In genomic region chr14:71684323-71684722, GRCh38 we compare ENCODE assay signal across 28 cellular contexts.
"Had no signal": no experiment of that assay in that cellular context is flagged by ENCODE, and none has a peak within 500 bp of the region (broad histone marks: within the 10 kb centered on the region; RNA-seq: fewer than 3 reads in every experiment).

No MANE protein-coding gene starts in this region.

- ATAC-seq: naive thymus-derived CD8-positive, alpha-beta T cell; psoas muscle; right cardiac atrium; right lobe of liver; stimulated activated effector memory CD8-positive, alpha-beta T cell treated with anti-CD3 and anti-CD28 coated beads, Interleukin-12 subunit alpha, Interleukin-12 subunit beta, amount 100 ng/mL, for 72 hours; stimulated activated naive B cell treated with anti-CD40 and anti-IgM and Interleukin-4, amounts not matched to agents 10 μg/mL and 1 μg/mL and 100 μg/mL, for 72 hours had no signal

- H2AFZ ChIP-seq: parathyroid adenoma had no signal

- H3K36me3 ChIP-seq: ovary, right lobe of liver, thoracic aorta, uterus had no signal

- H3K9me3 ChIP-seq: ovary, psoas muscle, right lobe of liver, sigmoid colon, stomach, thoracic aorta, thyroid gland, tibial nerve, upper lobe of left lung, uterus had no signal

- DNase-seq: naive thymus-derived CD8-positive, alpha-beta T cell; nephron progenitor cell; occipital lobe; ovary; psoas muscle; right cardiac atrium; right lobe of liver; sigmoid colon; small intestine; stimulated activated CD4-positive, alpha-beta T cell treated with anti-CD3 and anti-CD28 coated beads, Interleukin-15, amount 100 ng/mL, for 24 hours; stimulated activated CD4-positive, alpha-beta T cell treated with anti-CD3 and anti-CD28 coated beads, Interleukin-2, amount 100 ng/mL, for 24 hours; stimulated activated CD4-positive, alpha-beta T cell treated with anti-CD3 and anti-CD28 coated beads, Interleukin-2, amount 100 ng/mL, for 48 hours; stimulated activated CD4-positive, alpha-beta T cell treated with anti-CD3 and anti-CD28 coated beads, Interleukin-4, amount 100 ng/mL, for 24 hours; stimulated activated naive B cell treated with anti-CD40 and anti-IgM and Interleukin-4, amounts not matched to agents 10 μg/mL and 1 μg/mL and 100 μg/mL, for 72 hours; stimulated activated naive CD4-positive, alpha-beta T cell treated with Interleukin-2 at 50 U/mL for 16 hours; stomach; thyroid gland; trophoblast cell; uterus had no signal

- H3K27me3 Mint-ChIP-seq: naive thymus-derived CD8-positive, alpha-beta T cell; natural killer cell treated with Interleukin-12 subunit alpha and Interleukin-12 subunit beta and Interleukin-15 and Interleukin-18, amount 100 ng/mL, for 72 hours; progenitor cell of endocrine pancreas; stimulated activated naive B cell treated with anti-CD40 and anti-IgM and Interleukin-4, amounts not matched to agents 10 μg/mL and 1 μg/mL and 100 μg/mL, for 72 hours; stimulated activated naive CD8-positive, alpha-beta T cell treated with anti-CD3 and anti-CD28 coated beads, Interleukin-15, Interleukin-2, amounts not matched to agents 100 ng/mL and 50 ng/mL, for 24 hours had no signal

- H3K4me3 ChIP-seq: ovary, psoas muscle, right lobe of liver, sigmoid colon, stomach, thoracic aorta, thyroid gland, tibial nerve, upper lobe of left lung, uterus had no signal

- H3K27me3 ChIP-seq: ovary, right lobe of liver, sigmoid colon, stomach, thyroid gland, tibial nerve, upper lobe of left lung, uterus had no signal

- H3K9me3 Mint-ChIP-seq: naive thymus-derived CD8-positive, alpha-beta T cell; natural killer cell treated with Interleukin-12 subunit alpha and Interleukin-12 subunit beta and Interleukin-15 and Interleukin-18, amount 100 ng/mL, for 72 hours; nephron progenitor cell; neural crest cell; stimulated activated effector memory CD8-positive, alpha-beta T cell treated with anti-CD3 and anti-CD28 coated beads, Interleukin-12 subunit alpha, Interleukin-12 subunit beta, amount 100 ng/mL, for 72 hours; stimulated activated naive B cell treated with anti-CD40 and anti-IgM and Interleukin-4, amounts not matched to agents 10 μg/mL and 1 μg/mL and 100 μg/mL, for 72 hours; stimulated activated naive CD8-positive, alpha-beta T cell treated with anti-CD3 and anti-CD28 coated beads, Interleukin-15, Interleukin-2, amounts not matched to agents 100 ng/mL and 50 ng/mL, for 24 hours had no signal

- H3K27ac ChIP-seq: ovary, parathyroid adenoma, psoas muscle, right lobe of liver, stomach, thoracic aorta, thyroid gland, tibial nerve, upper lobe of left lung, uterus had no signal

- H3K4me1 ChIP-seq: psoas muscle, thyroid gland, upper lobe of left lung had no signal

- H3K4me1 Mint-ChIP-seq: naive thymus-derived CD8-positive, alpha-beta T cell had no signal

- H3K4me3 Mint-ChIP-seq: naive thymus-derived CD8-positive, alpha-beta T cell; natural killer cell treated with Interleukin-12 subunit alpha and Interleukin-12 subunit beta and Interleukin-15 and Interleukin-18, amount 100 ng/mL, for 72 hours; nephron progenitor cell; neural crest cell; stimulated activated effector memory CD8-positive, alpha-beta T cell treated with anti-CD3 and anti-CD28 coated beads, Interleukin-12 subunit alpha, Interleukin-12 subunit beta, amount 100 ng/mL, for 72 hours; stimulated activated naive B cell treated with anti-CD40 and anti-IgM and Interleukin-4, amounts not matched to agents 10 μg/mL and 1 μg/mL and 100 μg/mL, for 72 hours; stimulated activated naive CD8-positive, alpha-beta T cell treated with anti-CD3 and anti-CD28 coated beads, Interleukin-15, Interleukin-2, amounts not matched to agents 100 ng/mL and 50 ng/mL, for 24 hours had no signal

- H3K9ac ChIP-seq: parathyroid adenoma had no signal

- H3K27ac Mint-ChIP-seq: naive thymus-derived CD8-positive, alpha-beta T cell; natural killer cell treated with Interleukin-12 subunit alpha and Interleukin-12 subunit beta and Interleukin-15 and Interleukin-18, amount 100 ng/mL, for 72 hours; nephron progenitor cell; progenitor cell of endocrine pancreas; stimulated activated effector memory CD8-positive, alpha-beta T cell treated with anti-CD3 and anti-CD28 coated beads, Interleukin-12 subunit alpha, Interleukin-12 subunit beta, amount 100 ng/mL, for 72 hours; stimulated activated naive CD8-positive, alpha-beta T cell treated with anti-CD3 and anti-CD28 coated beads, Interleukin-15, Interleukin-2, amounts not matched to agents 100 ng/mL and 50 ng/mL, for 24 hours had no signal
